ENCODE assay signal across 8 cellular contexts in the genomic region with DNA sequence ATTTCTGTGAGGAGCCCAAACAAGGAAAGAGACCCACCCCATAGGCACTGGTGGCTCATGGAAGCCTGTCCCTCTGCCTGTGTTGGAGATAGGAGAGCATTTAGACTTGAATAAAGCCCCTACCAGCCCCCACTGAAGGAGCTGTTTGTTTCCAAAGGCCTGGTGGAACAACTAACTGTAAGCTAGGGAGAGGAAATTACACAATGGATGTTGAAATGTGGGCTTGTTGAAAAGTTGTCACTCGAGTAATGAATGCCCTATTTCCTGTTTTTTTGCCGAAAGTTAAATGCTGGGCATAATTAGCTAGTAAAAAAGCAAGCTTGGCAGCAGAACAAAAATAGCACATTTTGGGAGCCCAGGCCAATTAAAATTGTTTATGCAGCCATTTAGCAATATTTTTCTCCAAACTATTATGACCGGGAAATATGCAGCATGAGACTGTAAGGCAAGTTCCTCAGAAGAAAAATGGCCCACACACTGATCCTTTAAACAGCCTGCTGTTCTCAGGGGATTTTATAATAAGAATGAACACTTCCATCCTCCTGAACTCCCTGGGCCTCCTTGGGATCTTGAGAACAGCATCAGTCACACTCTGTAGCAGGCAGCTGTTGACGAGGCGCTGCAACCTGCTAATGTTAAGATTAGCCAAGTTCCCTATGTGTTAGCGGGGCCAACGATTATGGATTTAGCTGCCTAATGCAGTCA. TPM values are rescaled to one million over a fixed set of nuclear protein-coding genes. Genes with fewer than 3 reads are reported as not detected.
A peak's percentile ranks its signal among the peaks of the same experiment; 100 is the strongest.
DNase-seq lines count a peak whose midpoint lies in the region; ATAC-seq lines count a peak whose summit lies in the region.

No MANE protein-coding gene starts in this region.

- H3K9ac ChIP-seq in GM23248: no peak overlapping the region

- H3K9me3 Mint-ChIP-seq in CD4-positive, alpha-beta memory T cell: peaks cover 0 to 21% (median 12%) of the 10 kb centered on the region in 8 donors

- peaks cover 19% of the 10 kb centered on the region for H3F3A ChIP-seq in GM23248 (ENCODE audit: insufficient read depth)

- H3K4me3 ChIP-seq in GM23248: no peak overlapping the region
- H3K4me3 ChIP-seq in CD4-positive, alpha-beta memory T cell (ENCODE audit: low read length in 2 of 2): no peak overlapping the region

- POLR2A ChIA-PET in CD4-positive, alpha-beta memory T cell (lab: Charles Lee; ENCODE audit: partially characterized antibody): no interaction called here

- peak overlapping the region in 2 of 7 donors; percentile 4 to 67 for H3K27ac Mint-ChIP-seq in CD4-positive, alpha-beta memory T cell

- H3K4me1 ChIP-seq in GM23248 (ENCODE audit: insufficient read depth): peaks cover 9% of the 10 kb centered on the region
- H3K4me1 ChIP-seq in CD4-positive, alpha-beta memory T cell (ENCODE audit: insufficient read depth, low read length): peaks cover 3% of the 10 kb centered on the region

- CTCF ChIA-PET in CD4-positive, alpha-beta memory T cell (lab: Charles Lee; ENCODE audit: partially characterized antibody): no interaction called here

- WGBS in GM23248 (ENCODE audit: low coverage in 1 of 2, low lambda C conversion rate in 2 of 2, missing lambda C conversion rate in 2 of 2), 2 experiments: 30 to 31% methylated on average over 7 of the region's 7 CpGs

- intact Hi-C loops in CD4-positive, alpha-beta memory T cell (cut with micrococcal nuclease): no loop called here

- no peak overlapping the region for H3K4me3 Mint-ChIP-seq in CD4-positive, alpha-beta memory T cell

- no peaks in the 10 kb centered on the region for H3K36me3 Mint-ChIP-seq in CD4-positive, alpha-beta memory T cell

- no peaks in the 10 kb centered on the region for H4K20me1 ChIP-seq in GM23248 (ENCODE audit: insufficient read depth)

- peaks cover 11% of the 10 kb centered on the region; the same call in 1 of the 2 replicates for H3K27me3 ChIP-seq in GM23248 (replicated peaks; ENCODE audit: insufficient read depth)
- H3K27me3 ChIP-seq in CD4-positive, alpha-beta memory T cell (ENCODE audit: insufficient read depth, low read length): no peaks in the 10 kb centered on the region

- peak; percentile 66 for DNase-seq in GM23248
- peak; percentile 95 for DNase-seq in SKM-1 (lab: John Stamatoyannopoulos, UW; ENCODE audit: unreplicated experiment)
- peak; percentile 95 for DNase-seq in glomerular endothelial cell (ENCODE audit: extremely low read depth, low read depth, low spot score)
- DNase-seq in renal cortical epithelial cell (ENCODE audit: low read depth): peak; percentile 72
- DNase-seq in CD4-positive, alpha-beta memory T cell: no peak
- no peak for DNase-seq in NCI-H1048 (lab: John Stamatoyannopoulos, UW)

- H3K79me2 ChIP-seq in GM23248 (ENCODE audit: insufficient read depth): no peaks in the 10 kb centered on the region

- H3K9me3 ChIP-seq in GM23248 (ENCODE audit: low read depth): no peaks in the 10 kb centered on the region
- no peaks in the 10 kb centered on the region for H3K9me3 ChIP-seq in CD4-positive, alpha-beta memory T cell (ENCODE audit: control insufficient read depth in 1 of 2, low read length in 2 of 2)

- H3K9me2 ChIP-seq in GM23248 (ENCODE audit: insufficient read depth): no peaks in the 10 kb centered on the region

- no peaks in the 10 kb centered on the region for H3K4me1 Mint-ChIP-seq in CD4-positive, alpha-beta memory T cell

- no peak for ATAC-seq in HG03432 (IDR thresholded peaks at IDR 0.05; ENCODE audit: unreplicated experiment)
- ATAC-seq in GM21529 (IDR thresholded peaks at IDR 0.05; ENCODE audit: unreplicated experiment): no peak

- H3K27ac ChIP-seq in GM23248: no peak overlapping the region
- H3K27ac ChIP-seq in CD4-positive, alpha-beta memory T cell (ENCODE audit: low read depth, low read length): no peak overlapping the region

- no peaks in the 10 kb centered on the region for H3K36me3 ChIP-seq in GM23248 (ENCODE audit: low read depth)
- no peaks in the 10 kb centered on the region for H3K36me3 ChIP-seq in CD4-positive, alpha-beta memory T cell (ENCODE audit: insufficient read depth, low read length)

- in situ Hi-C loops in GM23248 (cut with MboI): no loop called here

- H3K27me3 Mint-ChIP-seq in CD4-positive, alpha-beta memory T cell: peaks cover 2 to 17% of the 10 kb centered on the region in 2 donors

- peak overlapping the region; percentile 54 for H2AFZ ChIP-seq in GM23248

- H3K4me2 ChIP-seq in GM23248 (ENCODE audit: unreplicated experiment): peak overlapping the region; percentile 25

RNA-seq across cellular contexts. Expression of gene LMO2, which starts 38.6 kb away (rescaled TPM):
- 0.25 TPM in 1 of 2 replicates, not detected in the other for total RNA-seq in GM23248 (2014; rRNA removed; shearing (Covaris generic))
- polyA plus RNA-seq in GM23248 (2016; fragmentation: Nextera tagmentation; extraction: Ambion mirVana): not detected in 2 replicates
- total RNA-seq in glomerular endothelial cell (47.8 and 67.6 TPM in 2 replicates), renal cortical epithelial cell (0.55 and 4.3 TPM in 2 replicates)
- total RNA-seq in CD4-positive, alpha-beta memory T cell: under 1 TPM; 0.47 to 0.58 TPM
- under 1 TPM in 1 of 2 donors, not detected in 1; 0.16 TPM for polyA plus RNA-seq in CD4-positive, alpha-beta memory T cell

Comparison
In these comparisons a context has a peak if more than half of its experiments do, and no peak if none do; other contexts are left out.
1. DNase-seq: peak in GM23248 (single experiment), SKM-1 (single experiment), glomerular endothelial cell (single experiment) and renal cortical epithelial cell (single experiment); none in CD4-positive, alpha-beta memory T cell (0 of 5) and NCI-H1048 (single experiment).